ENCODE assay signal across 1 cellular context in the genomic region with DNA sequence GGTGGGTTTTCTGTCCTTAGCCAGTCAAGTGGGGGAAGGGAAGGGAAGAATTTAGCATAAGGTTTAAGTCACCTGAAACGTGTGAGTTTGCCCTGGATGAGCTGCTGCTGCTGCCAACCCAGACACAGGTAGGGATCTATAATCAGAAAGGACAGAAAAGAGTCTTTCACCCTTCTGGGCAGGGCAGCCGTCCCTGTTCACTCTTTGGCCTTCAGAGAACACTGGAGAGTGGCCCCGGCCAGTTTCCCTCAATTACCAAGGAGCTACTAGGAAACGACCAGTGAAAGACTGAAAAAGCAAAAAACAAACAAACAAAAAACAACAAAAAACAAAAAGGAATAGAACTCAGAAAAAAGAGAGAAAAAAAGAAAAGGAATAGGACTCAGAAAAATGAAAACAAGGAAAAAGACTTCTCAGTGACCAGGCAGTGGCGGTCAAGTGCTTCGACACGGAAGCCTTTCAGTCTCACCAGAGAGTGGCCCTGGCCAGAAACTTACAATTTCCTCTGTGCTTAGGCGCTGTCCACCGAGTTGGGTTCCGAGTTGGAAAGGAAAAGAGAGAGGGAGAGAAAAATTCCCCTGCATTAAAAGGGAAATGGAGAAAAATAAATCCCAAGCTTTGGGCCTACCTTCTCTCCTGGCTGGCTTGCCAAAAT.
TF ChIP-seq lines count a peak whose summit lies in the region.

No MANE protein-coding gene starts in this region.

TF ChIP-seq in H1, 55 proteins besides CTCF, POLR2A, EP300 and RAD21:
- TF ChIP-seq PHF8 (conservative IDR thresholded peaks at IDR 0.05; ENCODE audit: low read depth, low read length) (no peak), ASH2L (IDR thresholded peaks at IDR 0.05; ENCODE audit: low read length) (peak; percentile 27)
